In genomic region chr7:76981187-76981970, GRCh38 we compare ENCODE assay signal across 18 cellular contexts. TPM values are rescaled to one million over a fixed set of nuclear protein-coding genes. Genes with fewer than 3 reads are reported as not detected.
"Had no signal": no experiment of that assay in that cellular context is flagged by ENCODE, and none has a peak within 500 bp of the region (broad histone marks: within the 10 kb centered on the region; RNA-seq: fewer than 3 reads in every experiment).

No MANE protein-coding gene starts in this region.

RNA-seq across cellular contexts. Expression of gene SPDYE17, which starts 50.8 kb away (rescaled TPM):
- total RNA-seq: activated naive CD4-positive, alpha-beta T cell treated with anti-CD3 and anti-CD28 coated beads for 36 hours; activated naive CD4-positive, alpha-beta T cell treated with anti-CD3 and anti-CD28 coated beads, Interleukin-2, amount 50 U/mL, for 72 hours; activated naive CD8-positive, alpha-beta T cell treated with anti-CD3 and anti-CD28 coated beads for 36 hours; activated naive CD8-positive, alpha-beta T cell treated with anti-CD3 and anti-CD28 coated beads, Interleukin-2, amount 10 ng/mL, durations not matched to agents 7 days and 5 days; activated T-cell treated with anti-CD3 and anti-CD28 coated beads, Interleukin-2, amount 50 U/mL, for 4 hours; activated T-cell treated with anti-CD3 and anti-CD28 coated beads, Interleukin-2, amount 50 U/mL, for 72 hours; activated T-helper 1 cell treated with anti-CD3 and anti-CD28 coated beads, Interleukin-12 subunit alpha, Interleukin-12 subunit beta, Interleukin-2, Interleukin-4 antibody, amounts not matched to agents 30 ng/mL and 10 ng/mL and 1 ng/mL, durations not matched to agents 14 hours and 24 hours and 36 hours; activated T-helper 17 cell treated with anti-CD3 and anti-CD28 coated beads, Interleukin-2, amount 50 U/mL, for 72 hours; activated T-helper 2 cell treated with anti-CD3 and anti-CD28 coated beads, Interferon-gamma antibody, Interleukin-2, Interleukin-4, amounts not matched to agents 10 μg/mL and 5 μg/mL and 100 μg/mL, durations not matched to agents 14 hours and 24 hours and 36 hours; adrenal gland; aorta; ascending aorta; astrocyte; body of pancreas; breast epithelium; bronchial epithelial cell; cardiac muscle cell; cerebellum had no signal
